21 cellular contexts compared by ENCODE assay signal in genomic region chr7:6709808-6710207, GRCh38. TPM values are rescaled to one million over a fixed set of nuclear protein-coding genes. Genes with fewer than 3 reads are reported as not detected.
DNase-seq lines count a peak whose midpoint lies in the region; ATAC-seq, FAIRE-seq and TF ChIP-seq lines count a peak whose summit lies in the region.
"Had no signal": no experiment of that assay in that cellular context is flagged by ENCODE, and none has a peak within 500 bp of the region (broad histone marks: within the 10 kb centered on the region; RNA-seq: fewer than 3 reads in every experiment).

No MANE protein-coding gene starts in this region.

- peaks cover 20% of the 10 kb centered on the region for H3K79me2 ChIP-seq in Loucy (ENCODE audit: insufficient read depth, low read length)
- peaks cover 23% of the 10 kb centered on the region for H3K79me2 ChIP-seq in GM12878 (ENCODE audit: control insufficient read depth, insufficient read depth, low read length)

- TF ChIP-seq RAD21 in GM12878 (IDR thresholded peaks at IDR 0.05; ENCODE audit: insufficient read depth, low read depth, low read length) = no peak

- H3K9me2 ChIP-seq in Loucy (replicated peaks; ENCODE audit: low read depth, low read length) = no peaks in the 10 kb centered on the region

- H3K9me3 ChIP-seq in Loucy (ENCODE audit: insufficient read depth, low read depth, low read length) = no peaks in the 10 kb centered on the region
- peaks cover 8% of the 10 kb centered on the region; the same call in 2 of the 3 replicates for H3K9me3 ChIP-seq in GM12878 (replicated peaks; ENCODE audit: control insufficient read depth, insufficient read depth, low read length)
- H3K9me3 ChIP-seq in aorta (ENCODE audit: control insufficient read depth, low read length) = no peaks in the 10 kb centered on the region
- H3K9me3 ChIP-seq: esophagus muscularis mucosa, upper lobe of left lung had no signal

- DNase-seq in NCI-H524 (lab: John Stamatoyannopoulos, UW) (peak; percentile 1 to 58), NCI-H524 treated with DMSO at 0.1 percent for 48 hours (lab: John Stamatoyannopoulos, UW) (no peak), CD1c-positive myeloid dendritic cell (ENCODE audit: extremely low spot score) (peak; percentile 8), GM12878 (ENCODE audit: low read depth, low spot score) (no peak), NCI-H1694 (lab: John Stamatoyannopoulos, UW) (no peak), aorta (no peak)
- DNase-seq: activated CD4-positive, CD25-positive, alpha-beta regulatory T cell treated with anti-CD3 and anti-CD28 coated beads, Interleukin-2, amount 50 U/mL, for 72 hours; CD4-positive, CD25-positive, alpha-beta regulatory T cell; mammary epithelial cell; naive thymus-derived CD8-positive, alpha-beta T cell; NCI-H187; NCI-H526 treated with DMSO at 0.1 percent for 48 hours; T-helper 17 cell; upper lobe of left lung had no signal

- SMC1A ChIA-PET in GM12878 (lab: Charles Lee; ENCODE audit: uncharacterized antibody, unreplicated experiment) = no interaction called here

- peaks cover 19% of the 10 kb centered on the region for H3K4me1 ChIP-seq in Loucy (ENCODE audit: insufficient read depth, low read length, poor library complexity, severe bottlenecking)
- H3K4me1 ChIP-seq in GM12878 (ENCODE audit: control insufficient read depth, insufficient read depth, low read length) = peaks cover 3% of the 10 kb centered on the region; the same call in 1 of the 2 replicates
- no peaks in the 10 kb centered on the region for H3K4me1 ChIP-seq in aorta (ENCODE audit: control insufficient read depth in 1 of 2, insufficient read depth in 2 of 2, low read length in 2 of 2)

- TF ChIP-seq POLR2A in GM12878 (IDR thresholded peaks at IDR 0.05; ENCODE audit: low read depth, low read length) = no peak

- no peak for ATAC-seq in GM12878
- no peak for ATAC-seq in GM19463 (IDR thresholded peaks at IDR 0.05; ENCODE audit: unreplicated experiment)
- no peak for ATAC-seq in aorta (ENCODE audit: low FRiP score)
- ATAC-seq: naive thymus-derived CD8-positive, alpha-beta T cell; stimulated activated memory B cell treated with anti-CD40 and anti-IgM and Interleukin-4, amounts not matched to agents 10 μg/mL and 1 μg/mL and 100 μg/mL, for 72 hours; T-helper 17 cell had no signal

- CTCF ChIA-PET in GM12878 (lab: Yijun Ruan, JAX) = no interaction called here

- no peak overlapping the region for H3K27ac ChIP-seq in GM12878 (ENCODE audit: control insufficient read depth, insufficient read depth)
- no peak overlapping the region for H3K27ac ChIP-seq in aorta (ENCODE audit: low read depth in 1 of 2, low read length in 2 of 2)
- H3K27ac ChIP-seq: cardiac muscle cell, esophagus muscularis mucosa, upper lobe of left lung had no signal

- H3K4me2 ChIP-seq in Loucy (ENCODE audit: low read depth, low read length, poor library complexity, severe bottlenecking) (peak overlapping the region; percentile 19), GM12878 (ENCODE audit: control insufficient read depth, insufficient read depth) (no peak overlapping the region)

- H4K20me1 ChIP-seq in Loucy (ENCODE audit: insufficient read depth, low read length, poor library complexity, severe bottlenecking) (peaks cover 18% of the 10 kb centered on the region), GM12878 (ENCODE audit: control insufficient read depth, insufficient read depth) (no peaks in the 10 kb centered on the region)

- no peaks in the 10 kb centered on the region for H3K27me3 ChIP-seq in Loucy (ENCODE audit: insufficient read depth, low read length, poor library complexity, severe bottlenecking)
- H3K27me3 ChIP-seq in GM12878 (replicated peaks in 1 of 2; ENCODE audit: control insufficient read depth in 2 of 2, insufficient read depth in 2 of 2, low read length in 1 of 2) = no peaks in the 10 kb centered on the region
- no peaks in the 10 kb centered on the region for H3K27me3 ChIP-seq in aorta (ENCODE audit: control insufficient read depth in 1 of 2, insufficient read depth in 2 of 2, low read length in 1 of 2)
- H3K27me3 ChIP-seq: cardiac muscle cell, esophagus muscularis mucosa, upper lobe of left lung had no signal

- no peaks in the 10 kb centered on the region for H3K36me3 ChIP-seq in Loucy (ENCODE audit: insufficient read depth, low read length)
- H3K36me3 ChIP-seq in GM12878 (ENCODE audit: control insufficient read depth in 2 of 2, insufficient read depth in 2 of 2, low read length in 1 of 2) = no peaks in the 10 kb centered on the region; a peak in 1 of 4 replicates
- no peaks in the 10 kb centered on the region for H3K36me3 ChIP-seq in aorta (ENCODE audit: control insufficient read depth in 1 of 2, insufficient read depth in 2 of 2, low read length in 1 of 2)

- in situ Hi-C loops in GM12878 (cut with MboI) = no loop called here

- no peak for TF ChIP-seq EP300 in GM12878 (IDR thresholded peaks at IDR 0.05; ENCODE audit: borderline replicate concordance in 1 of 2, control insufficient read depth in 1 of 2, low read depth in 2 of 2, low read length in 2 of 2)

- intact Hi-C loops in GM12878 (cut with micrococcal nuclease; ENCODE audit: unreplicated experiment) = loop anchor here (5.0 kb wide), 1 partner anchor 118 kb away; the partner anchor contains the start of gene INTS15
- intact Hi-C loops in aorta (cut with DNase I) = no loop called here

- no peaks in the 10 kb centered on the region for H3F3A ChIP-seq in Loucy (ENCODE audit: low read depth)

- POLR2A ChIA-PET in GM12878 (lab: Charles Lee) = no interaction called here

- no peak for FAIRE-seq in GM12878 (lab: Jason Lieb, UNC)

- H3K9ac ChIP-seq in Loucy (ENCODE audit: low read depth, low read length, poor library complexity, severe bottlenecking) = no peak overlapping the region
- H3K9ac ChIP-seq in GM12878 (ENCODE audit: control insufficient read depth, insufficient read depth, low read length) = no peak overlapping the region

- RAD21 ChIA-PET in GM12878 (lab: Charles Lee; ENCODE audit: unreplicated experiment) = no interaction called here

- H3K4me3 ChIP-seq in Loucy (ENCODE audit: low read length, poor library complexity, severe bottlenecking) = no peak overlapping the region
- no peak overlapping the region for H3K4me3 ChIP-seq in GM12878
- no peak overlapping the region for H3K4me3 ChIP-seq in aorta (ENCODE audit: low read length in 2 of 2)
- H3K4me3 ChIP-seq: cardiac muscle cell, esophagus muscularis mucosa, upper lobe of left lung had no signal

- no TSS peak for BruUV-seq in GM12878 (replicated peaks; lab: Mats Ljungman, UMichigan)

- WGBS in GM12878 (ENCODE audit: insufficient coverage, insufficient replicate concordance, low lambda C conversion rate, missing lambda C conversion rate) = 73% methylated on average over 6 of the region's 6 CpGs
- WGBS in aorta, 2 donors = 88 to 90% methylated on average over 6 of the region's 6 CpGs

- H2AFZ ChIP-seq in Loucy (ENCODE audit: low read length) (no peak overlapping the region), GM12878 (ENCODE audit: control insufficient read depth, low read depth, low read length) (no peak overlapping the region)

- no peak for TF ChIP-seq CTCF in Loucy (conservative IDR thresholded peaks at IDR 0.05; ENCODE audit: low read length)
- no peak for TF ChIP-seq CTCF in GM12878 (IDR thresholded peaks at IDR 0.05 in 2 of 3, conservative IDR thresholded peaks at IDR 0.05 in 1 of 3; ENCODE audit: control insufficient read depth in 2 of 3, extremely low read depth in 1 of 3, insufficient read depth in 1 of 3, low read depth in 3 of 3, low read length in 3 of 3)

RNA-seq across cellular contexts. Expression of gene ZNF12, which starts 3.1 kb away (rescaled TPM):
- total RNA-seq in GM12878 (2013; cell fraction: nucleolus; rRNA removed) = 85.3 and 92.5 TPM in 2 replicates
- 17.4 and 18.6 TPM in 2 replicates for total RNA-seq in GM12878 (2014; rRNA removed)
- total RNA-seq in GM12878 (2014; rRNA removed; fragmentation: Illumina TruSeq; extraction: Trizol) = 17.3 and 19.2 TPM in 2 replicates
- 20.4 and 22.6 TPM in 2 replicates for total RNA-seq in GM12878 (2021)
- 6.4 TPM for polyA plus RNA-seq in GM12878 (2011; ENCODE audit: low read depth)
- polyA plus RNA-seq in GM12878 (2011; rRNA removed) = 38.1 and 58.1 TPM in 2 replicates
- polyA plus RNA-seq in GM12878 (2011; cell fraction: cytosol; rRNA removed) = 11.3 and 12.9 TPM in 2 replicates
- polyA plus RNA-seq in GM12878 (2011; cell fraction: nucleus; rRNA removed) = 64.0 and 95.4 TPM in 2 replicates
- polyA plus RNA-seq in GM12878 (2012) = 12.3 and 18.3 TPM in 2 replicates
- polyA plus RNA-seq in GM12878 (2014; fragmentation: Illumina TruSeq; extraction: Trizol) = 17.8 and 18.1 TPM in 2 replicates
- 1 to 10 TPM; 6.7 to 7.2 TPM for polyA plus RNA-seq in GM12878 (2014; fragmentation: Nextera tagmentation; extraction: Ambion mirVana)
- polyA plus RNA-seq in GM12878 (2014; rRNA removed) = 11.4 and 16.2 TPM in 2 replicates
- 10 to 100 TPM in 1 of 2 experiments, 1 to 10 TPM in 1; 8.7 to 10.1 TPM for polyA plus RNA-seq in GM12878 (2016; fragmentation: Nextera tagmentation; extraction: Ambion mirVana)
- 23.6 and 35.8 TPM in 2 replicates for polyA minus RNA-seq in GM12878 (2011; rRNA and poly(A)+ RNA removed)
- 8.9 and 17.6 TPM in 2 replicates for polyA minus RNA-seq in GM12878 (2011; cell fraction: cytosol; rRNA and poly(A)+ RNA removed)
- 20.7 and 20.9 TPM in 2 replicates for polyA minus RNA-seq in GM12878 (2011; cell fraction: nucleus; rRNA and poly(A)+ RNA removed)
- 10 to 100 TPM; 23.5 to 26.7 TPM for total RNA-seq in aorta
- 10 to 100 TPM in 1 of 2 donors, 1 to 10 TPM in 1; 8.9 to 17.0 TPM for polyA plus RNA-seq in aorta

RNA-seq across cellular contexts. Expression of gene RSPH10B2, which starts 44.1 kb away (rescaled TPM):
- total RNA-seq in GM12878 (2013; cell fraction: nucleolus; rRNA removed) = 3.8 and 8.0 TPM in 2 replicates
- total RNA-seq in GM12878 (2014; rRNA removed) = 0.33 and 0.34 TPM in 2 replicates
- total RNA-seq in GM12878 (2014; rRNA removed; fragmentation: Illumina TruSeq; extraction: Trizol) = 0.05 and 0.18 TPM in 2 replicates
- 0.21 TPM in 1 of 2 replicates, not detected in the other for total RNA-seq in GM12878 (2021)
- polyA plus RNA-seq in GM12878 (2011; ENCODE audit: low read depth) = not detected
- polyA plus RNA-seq in GM12878 (2011; rRNA removed) = 0.20 and 0.33 TPM in 2 replicates
- polyA plus RNA-seq in GM12878 (2011; cell fraction: cytosol; rRNA removed) = 0.08 and 0.10 TPM in 2 replicates
- polyA plus RNA-seq in GM12878 (2011; cell fraction: nucleus; rRNA removed) = 0.64 and 0.89 TPM in 2 replicates
- polyA plus RNA-seq in GM12878 (2012) = 0.08 and 0.14 TPM in 2 replicates
- 0.04 TPM in 1 of 2 replicates, not detected in the other for polyA plus RNA-seq in GM12878 (2014; fragmentation: Illumina TruSeq; extraction: Trizol)
- polyA plus RNA-seq in GM12878 (2014; fragmentation: Nextera tagmentation; extraction: Ambion mirVana) = under 1 TPM in 1 of 2 experiments, not detected in 1; 0.07 TPM
- polyA plus RNA-seq in GM12878 (2014; rRNA removed) = 0.09 TPM in 1 of 2 replicates, not detected in the other
- polyA plus RNA-seq in GM12878 (2016; fragmentation: Nextera tagmentation; extraction: Ambion mirVana) = not detected
- polyA minus RNA-seq in GM12878 (2011; rRNA and poly(A)+ RNA removed) = 0.51 TPM in 1 of 2 replicates, not detected in the other
- polyA minus RNA-seq in GM12878 (2011; cell fraction: cytosol; rRNA and poly(A)+ RNA removed) = not detected in 2 replicates
- 0.60 and 3.4 TPM in 2 replicates for polyA minus RNA-seq in GM12878 (2011; cell fraction: nucleus; rRNA and poly(A)+ RNA removed)
- total RNA-seq in aorta = under 1 TPM; 0.21 to 0.39 TPM
- not detected for polyA plus RNA-seq in aorta
- total RNA-seq: A172, glomerular endothelial cell, mammary epithelial cell had no signal
- polyA plus RNA-seq: cardiac muscle cell; CD4-positive, CD25-positive, alpha-beta regulatory T cell; mammary epithelial cell; naive thymus-derived CD8-positive, alpha-beta T cell had no signal

Comparison
In these comparisons a context has a peak if more than half of its experiments do, and no peak if none do; other contexts are left out.
1. DNase-seq: peak in NCI-H524 (2 of 2) and CD1c-positive myeloid dendritic cell (single experiment); none in NCI-H524 treated with DMSO at 0.1 percent for 48 hours (single experiment), GM12878 (single experiment), NCI-H1694 (single experiment) and aorta (0 of 2).